ENCODE assay signal across 8 cellular contexts in genomic region chr4:87423313-87424031, GRCh38. TPM values are rescaled to one million over a fixed set of nuclear protein-coding genes. Genes with fewer than 3 reads are reported as not detected.
DNase-seq lines count a peak whose midpoint lies in the region; ATAC-seq, FAIRE-seq and TF ChIP-seq lines count a peak whose summit lies in the region.

No MANE protein-coding gene starts in this region.

- DNase-seq in D721Med (ENCODE audit: insufficient read length, low spot score) (no peak), NCI-H2227 treated with DMSO at 0.1 percent for 48 hours (lab: John Stamatoyannopoulos, UW) (no peak)
- DNase-seq in activated CD8-positive, alpha-beta T cell treated with anti-CD3 and anti-CD28 coated beads for 36 hours = no peak
- no peak for DNase-seq in stimulated activated naive B cell treated with anti-CD40 and anti-IgM and Interleukin-4, amounts not matched to agents 10 μg/mL and 1 μg/mL and 100 μg/mL, for 72 hours

- H3K36me3 Mint-ChIP-seq in IgD-negative memory B cell = peaks cover 2% of the 10 kb centered on the region
- H3K36me3 Mint-ChIP-seq in activated CD8-positive, alpha-beta T cell treated with anti-CD3 and anti-CD28 coated beads for 36 hours (ENCODE audit: low read depth) = peaks cover 3% of the 10 kb centered on the region
- H3K36me3 Mint-ChIP-seq in stimulated activated naive B cell treated with anti-CD40 and anti-IgM and Interleukin-4, amounts not matched to agents 10 μg/mL and 1 μg/mL and 100 μg/mL, for 72 hours = peaks cover 0 to 2% of the 10 kb centered on the region in 2 donors

- no peak for FAIRE-seq in D721Med (lab: Jason Lieb, UNC)

- POLR2A ChIA-PET in activated CD8-positive, alpha-beta T cell treated with anti-CD3 and anti-CD28 coated beads for 36 hours (lab: Charles Lee) = interaction anchor here (2.3 kb wide), 1 partner anchor 33 kb away, joined by 22 read pairs; the partner anchor contains the start of gene HSD17B11

- no peaks in the 10 kb centered on the region for H3K27me3 Mint-ChIP-seq in IgD-negative memory B cell
- H3K27me3 Mint-ChIP-seq in activated CD8-positive, alpha-beta T cell treated with anti-CD3 and anti-CD28 coated beads for 36 hours = no peaks in the 10 kb centered on the region
- H3K27me3 Mint-ChIP-seq in stimulated activated naive B cell treated with anti-CD40 and anti-IgM and Interleukin-4, amounts not matched to agents 10 μg/mL and 1 μg/mL and 100 μg/mL, for 72 hours = no peaks in the 10 kb centered on the region

- H3K4me3 ChIP-seq in iPS-18c (ENCODE audit: insufficient read depth, low read depth, low read length) = peak overlapping the region; percentile 77

- no peak for ATAC-seq in activated CD8-positive, alpha-beta T cell treated with anti-CD3 and anti-CD28 coated beads for 36 hours
- ATAC-seq in stimulated activated naive B cell treated with anti-CD40 and anti-IgM and Interleukin-4, amounts not matched to agents 10 μg/mL and 1 μg/mL and 100 μg/mL, for 72 hours (replicated peaks) = no peak
- no peak for ATAC-seq in HG03280 (IDR thresholded peaks at IDR 0.05; ENCODE audit: unreplicated experiment)
- ATAC-seq in GM18873 (IDR thresholded peaks at IDR 0.05; ENCODE audit: low FRiP score, unreplicated experiment) = no peak

- H3K4me3 Mint-ChIP-seq in IgD-negative memory B cell = peak overlapping the region; percentile 91 to 100 (median 96)
- peak overlapping the region; percentile 92 for H3K4me3 Mint-ChIP-seq in activated CD8-positive, alpha-beta T cell treated with anti-CD3 and anti-CD28 coated beads for 36 hours
- peak overlapping the region; percentile 97 to 99 for H3K4me3 Mint-ChIP-seq in stimulated activated naive B cell treated with anti-CD40 and anti-IgM and Interleukin-4, amounts not matched to agents 10 μg/mL and 1 μg/mL and 100 μg/mL, for 72 hours

- H3K9me3 ChIP-seq in iPS-18c (ENCODE audit: control insufficient read depth, insufficient read depth, low read length) = peaks cover under 1% of the 10 kb centered on the region

- intact Hi-C loops in activated CD8-positive, alpha-beta T cell treated with anti-CD3 and anti-CD28 coated beads for 36 hours (cut with micrococcal nuclease) = loop anchor here (2.0 kb wide), 1 partner anchor 33 kb away; the partner anchor contains the start of gene HSD17B11

- peak; percentile 25 for TF ChIP-seq CTCF in D721Med (IDR thresholded peaks at IDR 0.05; ENCODE audit: insufficient read depth, missing control alignments)
- TF ChIP-seq CTCF in activated CD8-positive, alpha-beta T cell treated with anti-CD3 and anti-CD28 coated beads for 36 hours (IDR thresholded peaks at IDR 0.05) = no peak

- peaks cover 26 to 39% (median 33%) of the 10 kb centered on the region in 3 donors for H3K4me1 Mint-ChIP-seq in IgD-negative memory B cell
- peaks cover 31% of the 10 kb centered on the region for H3K4me1 Mint-ChIP-seq in activated CD8-positive, alpha-beta T cell treated with anti-CD3 and anti-CD28 coated beads for 36 hours (ENCODE audit: low read depth)
- H3K4me1 Mint-ChIP-seq in stimulated activated naive B cell treated with anti-CD40 and anti-IgM and Interleukin-4, amounts not matched to agents 10 μg/mL and 1 μg/mL and 100 μg/mL, for 72 hours = peaks cover 5 to 26% of the 10 kb centered on the region in 2 donors

- no peaks in the 10 kb centered on the region for H3K9me3 Mint-ChIP-seq in IgD-negative memory B cell
- no peaks in the 10 kb centered on the region for H3K9me3 Mint-ChIP-seq in activated CD8-positive, alpha-beta T cell treated with anti-CD3 and anti-CD28 coated beads for 36 hours
- H3K9me3 Mint-ChIP-seq in stimulated activated naive B cell treated with anti-CD40 and anti-IgM and Interleukin-4, amounts not matched to agents 10 μg/mL and 1 μg/mL and 100 μg/mL, for 72 hours = no peaks in the 10 kb centered on the region

- peak overlapping the region; percentile 80 to 96 (median 94) for H3K27ac Mint-ChIP-seq in IgD-negative memory B cell
- H3K27ac Mint-ChIP-seq in activated CD8-positive, alpha-beta T cell treated with anti-CD3 and anti-CD28 coated beads for 36 hours = peak overlapping the region; percentile 55
- peak overlapping the region; percentile 65 for H3K27ac Mint-ChIP-seq in stimulated activated naive B cell treated with anti-CD40 and anti-IgM and Interleukin-4, amounts not matched to agents 10 μg/mL and 1 μg/mL and 100 μg/mL, for 72 hours

- CTCF ChIA-PET in activated CD8-positive, alpha-beta T cell treated with anti-CD3 and anti-CD28 coated beads for 36 hours (lab: Charles Lee) = interaction anchor here (2.7 to 5.8 kb wide), 3 partner anchors 16 to 48 kb away, joined by 7 to 28 read pairs (median 14); partner anchors contain the start of gene HSD17B11

RNA-seq across cellular contexts. Expression of gene NUDT9, which starts 1.1 kb away (rescaled TPM):
- 23.6 TPM for polyA plus RNA-seq in IgD-negative memory B cell
- 10 to 100 TPM; 11.9 to 12.3 TPM for total RNA-seq in activated CD8-positive, alpha-beta T cell treated with anti-CD3 and anti-CD28 coated beads for 36 hours

RNA-seq across cellular contexts. Expression of gene HSD17B11, which starts 32.5 kb away (rescaled TPM):
- polyA plus RNA-seq in IgD-negative memory B cell = 59.5 TPM
- 10 to 100 TPM; 21.2 to 21.7 TPM for total RNA-seq in activated CD8-positive, alpha-beta T cell treated with anti-CD3 and anti-CD28 coated beads for 36 hours
